Comparison of ENCODE assay signal across 24 cellular contexts in genomic region chr18:26052497-26052896, GRCh38. TPM values are rescaled to one million over a fixed set of nuclear protein-coding genes. Genes with fewer than 3 reads are reported as not detected.
DNase-seq lines count a peak whose midpoint lies in the region; ATAC-seq, FAIRE-seq and TF ChIP-seq lines count a peak whose summit lies in the region.
"Had no signal": no experiment of that assay in that cellular context is flagged by ENCODE, and none has a peak within 500 bp of the region (broad histone marks: within the 10 kb centered on the region; RNA-seq: fewer than 3 reads in every experiment).

No MANE protein-coding gene starts in this region.

- no peaks in the 10 kb centered on the region for H3K27me3 ChIP-seq in bronchial epithelial cell (ENCODE audit: control insufficient read depth, insufficient read depth, low read length)
- H3K27me3 ChIP-seq: esophagus squamous epithelium, tibial nerve had no signal

- intact Hi-C loops in mucosa of descending colon (cut with DNase I, micrococcal nuclease), result no loop called here

- H3K9me3 ChIP-seq in mucosa of descending colon, result no peaks in the 10 kb centered on the region
- H3K9me3 ChIP-seq: esophagus squamous epithelium, tibial nerve had no signal

- no peak for ATAC-seq in GM18907 (IDR thresholded peaks at IDR 0.05; ENCODE audit: unreplicated experiment)
- no peak for ATAC-seq in mucosa of descending colon
- ATAC-seq: activated T-cell treated with anti-CD3 and anti-CD28 coated beads, Interleukin-2, amount 50 U/mL, for 4 hours; left lobe of liver; stimulated activated naive CD8-positive, alpha-beta T cell treated with anti-CD3 and anti-CD28 coated beads, Interleukin-15, Interleukin-2, amounts not matched to agents 100 U/mL and 50 U/mL, for 24 hours had no signal

- FAIRE-seq in D721Med (lab: Jason Lieb, UNC) (peak; percentile 6), bronchial epithelial cell (lab: Jason Lieb, UNC) (no peak)

- no peak for DNase-seq in D721Med (ENCODE audit: insufficient read length, low spot score)
- peak; percentile 37 for DNase-seq in HT1080 (ENCODE audit: low read depth)
- DNase-seq in bronchial epithelial cell (ENCODE audit: low read depth), result peak; percentile 43
- peak; percentile 20 for DNase-seq in myocyte (ENCODE audit: low read depth)
- DNase-seq in cerebellar nuclear complex (lab: John Stamatoyannopoulos, UW), result no peak
- DNase-seq in SK-N-DZ (ENCODE audit: low spot score), result no peak
- DNase-seq in mucosa of descending colon, result no peak
- DNase-seq: activated CD4-positive, CD25-positive, alpha-beta regulatory T cell treated with anti-CD3 and anti-CD28 coated beads, Interleukin-2, amount 50 U/mL, for 72 hours; activated CD8-positive, alpha-beta memory T cell treated with anti-CD3 and anti-CD28 coated beads for 24 hours; activated naive CD4-positive, alpha-beta T cell treated with anti-CD3 and anti-CD28 coated beads for 36 hours; activated T-cell treated with anti-CD3 and anti-CD28 coated beads, Interleukin-2, amount 50 U/mL, for 4 hours; effector CD8-positive, alpha-beta T cell; esophagus squamous epithelium; glutamatergic neuron; GOT3; KG1; NCI-H2081; NK-92 treated with Interleukin-12 subunit alpha and Interleukin-12 subunit beta, amount 100 ng/mL, for 24 hours; stimulated activated CD4-positive, alpha-beta T cell treated with anti-CD3 and anti-CD28 coated beads, Interleukin-4, amount 100 ng/mL, for 1 hour; stimulated activated naive CD8-positive, alpha-beta T cell treated with anti-CD3 and anti-CD28 coated beads, Interleukin-15, Interleukin-2, amounts not matched to agents 100 U/mL and 50 U/mL, for 24 hours had no signal

- peaks cover 4% of the 10 kb centered on the region for H3K4me1 ChIP-seq in mucosa of descending colon (ENCODE audit: low read depth)
- H3K4me1 ChIP-seq: esophagus squamous epithelium had no signal

- peaks cover 3% of the 10 kb centered on the region for H3K36me3 ChIP-seq in bronchial epithelial cell (ENCODE audit: control insufficient read depth, insufficient read depth, low read length)
- no peaks in the 10 kb centered on the region for H3K36me3 ChIP-seq in mucosa of descending colon (ENCODE audit: low read depth)

- TF ChIP-seq CTCF in D721Med (IDR thresholded peaks at IDR 0.05; ENCODE audit: insufficient read depth, missing control alignments) (no peak), bronchial epithelial cell (IDR thresholded peaks at IDR 0.05; ENCODE audit: insufficient read depth, low read length, severe bottlenecking) (no peak), mucosa of descending colon (IDR thresholded peaks at IDR 0.05) (no peak)

- H3K4me3 ChIP-seq in bronchial epithelial cell (ENCODE audit: low read depth, low read length), result no peak overlapping the region
- H3K4me3 ChIP-seq in mucosa of descending colon, result no peak overlapping the region
- H3K4me3 ChIP-seq: esophagus squamous epithelium, smooth muscle cell, tibial nerve had no signal

RNA-seq across cellular contexts. Expression of gene SS18, which starts 37.9 kb away (rescaled TPM):
- 84.3 and 108 TPM in 2 replicates for total RNA-seq in HT1080 (2014; rRNA removed; shearing (Covaris generic))
- 66.5 and 75.7 TPM in 2 replicates for polyA plus RNA-seq in HT1080 (2015; cell fraction: cytosol; rRNA removed)
- 172 and 186 TPM in 2 replicates for polyA plus RNA-seq in HT1080 (2015; cell fraction: nucleus; rRNA removed)
- total RNA-seq in bronchial epithelial cell (128 and 134 TPM in 2 replicates), myocyte (60.8 and 67.9 TPM in 2 replicates), mucosa of descending colon (10 to 100 TPM; 45.5 to 61.8 (median 55.7) TPM)
- 50.0 TPM for polyA plus RNA-seq in myocyte (2012)
- polyA plus RNA-seq in SK-N-DZ (2014; cell fraction: cytosol; rRNA removed), result 104 and 110 TPM in 2 replicates
- 88.2 and 313 TPM in 2 replicates for polyA plus RNA-seq in SK-N-DZ (2014; cell fraction: nucleus; rRNA removed)

Comparison
In these comparisons a context has a peak if more than half of its experiments do, and no peak if none do; other contexts are left out.
1. DNase-seq: peak in HT1080 (single experiment), bronchial epithelial cell (single experiment) and myocyte (single experiment); none in D721Med (single experiment), cerebellar nuclear complex (0 of 2), SK-N-DZ (single experiment) and mucosa of descending colon (0 of 3).